1 cellular context compared by ENCODE assay signal in genomic region chr2:41907716-41908328, GRCh38.
TF ChIP-seq lines count a peak whose summit lies in the region.

No MANE protein-coding gene starts in this region.

TF ChIP-seq in HepG2, 621 proteins besides CTCF, POLR2A, EP300 and RAD21 (continued from another document):
- TF ChIP-seq ZNF704 (CRISPR knock-in tag; IDR thresholded peaks at IDR 0.05; ENCODE audit: borderline replicate concordance) (no peak), KLF11 (CRISPR knock-in tag; IDR thresholded peaks at IDR 0.05) (no peak), ZBTB34 (CRISPR knock-in tag; IDR thresholded peaks at IDR 0.05) (no peak), ZBTB8A (CRISPR knock-in tag; IDR thresholded peaks at IDR 0.05; ENCODE audit: borderline replicate concordance, low read depth) (no peak), ZNF251 (CRISPR knock-in tag; IDR thresholded peaks at IDR 0.05) (no peak), HNRNPLL (IDR thresholded peaks at IDR 0.05; ENCODE audit: low read depth, low read length, poor library complexity, severe bottlenecking) (no peak), KDM4B (CRISPR knock-in tag; IDR thresholded peaks at IDR 0.05) (no peak), SKIL (CRISPR knock-in tag; IDR thresholded peaks at IDR 0.05; ENCODE audit: borderline replicate concordance) (no peak), GLI4 (CRISPR knock-in tag; IDR thresholded peaks at IDR 0.05; ENCODE audit: borderline replicate concordance) (no peak)
